Comparison of ENCODE assay signal across 31 cellular contexts in genomic region chr11:60927061-60927592, GRCh38. TPM values are rescaled to one million over a fixed set of nuclear protein-coding genes. Genes with fewer than 3 reads are reported as not detected.
"Had no signal": no experiment of that assay in that cellular context is flagged by ENCODE, and none has a peak within 500 bp of the region (broad histone marks: within the 10 kb centered on the region; RNA-seq: fewer than 3 reads in every experiment).

No MANE protein-coding gene starts in this region.

- DNase-seq: activated CD4-positive, alpha-beta T cell treated with anti-CD3 and anti-CD28 coated beads for 36 hours; activated CD4-positive, alpha-beta T cell treated with anti-CD3 and anti-CD28 coated beads, Interleukin-2, amount 50 U/mL, for 48 hours; activated CD4-positive, CD25-positive, alpha-beta regulatory T cell; activated CD8-positive, alpha-beta memory T cell treated with anti-CD3 and anti-CD28 coated beads for 24 hours; activated effector memory CD4-positive, alpha-beta T cell treated with Interleukin-2 at 50 U/mL for 16 hours; activated naive CD4-positive, alpha-beta T cell treated with anti-CD3 and anti-CD28 coated beads for 36 hours; activated naive CD8-positive, alpha-beta T cell treated with anti-CD3 and anti-CD28 coated beads, Interleukin-2, amount 10 ng/mL, durations not matched to agents 7 days and 5 days; brain microvascular endothelial cell; cortex of kidney; effector memory CD8-positive, alpha-beta T cell; heart left ventricle; immature natural killer cell; kidney; left colon; mammary epithelial cell; naive B cell; ovary; sigmoid colon; small intestine; stimulated activated CD4-positive, alpha-beta T cell treated with anti-CD3 and anti-CD28 coated beads, Interleukin-4, amount 100 ng/mL, for 24 hours; T-helper 1 cell had no signal

- H3K27ac Mint-ChIP-seq: activated CD4-positive, alpha-beta T cell treated with anti-CD3 and anti-CD28 coated beads for 36 hours; activated naive CD4-positive, alpha-beta T cell treated with anti-CD3 and anti-CD28 coated beads for 36 hours; activated naive CD8-positive, alpha-beta T cell treated with anti-CD3 and anti-CD28 coated beads, Interleukin-2, amount 10 ng/mL, durations not matched to agents 7 days and 5 days; effector memory CD8-positive, alpha-beta T cell; immature natural killer cell; mesothelial cell of epicardium; naive B cell; stimulated activated effector memory CD8-positive, alpha-beta T cell treated with anti-CD3 and anti-CD28 coated beads, Interleukin-12 subunit alpha, Interleukin-12 subunit beta, amount 100 ng/mL, for 72 hours; T-helper 2 cell treated with Interferon-gamma antibody and Interleukin-4, amounts not matched to agents 5 μg/mL and 100 μg/mL, for 36 hours had no signal

- H3K9me3 Mint-ChIP-seq: activated naive CD4-positive, alpha-beta T cell treated with anti-CD3 and anti-CD28 coated beads for 36 hours; activated naive CD8-positive, alpha-beta T cell treated with anti-CD3 and anti-CD28 coated beads, Interleukin-2, amount 10 ng/mL, durations not matched to agents 7 days and 5 days; effector memory CD8-positive, alpha-beta T cell; immature natural killer cell; mesothelial cell of epicardium; stimulated activated effector memory CD8-positive, alpha-beta T cell treated with anti-CD3 and anti-CD28 coated beads, Interleukin-12 subunit alpha, Interleukin-12 subunit beta, amount 100 ng/mL, for 72 hours; T-helper 2 cell treated with Interferon-gamma antibody and Interleukin-4, amounts not matched to agents 5 μg/mL and 100 μg/mL, for 36 hours had no signal

- ATAC-seq: activated CD4-positive, alpha-beta T cell treated with anti-CD3 and anti-CD28 coated beads for 36 hours; effector memory CD8-positive, alpha-beta T cell; heart left ventricle; left colon; psoas muscle; stimulated activated effector memory CD8-positive, alpha-beta T cell treated with anti-CD3 and anti-CD28 coated beads, Interleukin-12 subunit alpha, Interleukin-12 subunit beta, amount 100 ng/mL, for 72 hours had no signal

- H3K27ac ChIP-seq: ascending aorta, brain microvascular endothelial cell, heart left ventricle, neutrophil, ovary, psoas muscle, sigmoid colon, stomach, thyroid gland had no signal

- H3K27me3 ChIP-seq: ascending aorta, brain microvascular endothelial cell, ovary had no signal

- H3K4me3 Mint-ChIP-seq: activated CD4-positive, alpha-beta T cell treated with anti-CD3 and anti-CD28 coated beads for 36 hours; activated naive CD4-positive, alpha-beta T cell treated with anti-CD3 and anti-CD28 coated beads for 36 hours; activated naive CD8-positive, alpha-beta T cell treated with anti-CD3 and anti-CD28 coated beads, Interleukin-2, amount 10 ng/mL, durations not matched to agents 7 days and 5 days; effector memory CD8-positive, alpha-beta T cell; immature natural killer cell; mesothelial cell of epicardium; stimulated activated effector memory CD8-positive, alpha-beta T cell treated with anti-CD3 and anti-CD28 coated beads, Interleukin-12 subunit alpha, Interleukin-12 subunit beta, amount 100 ng/mL, for 72 hours; T-helper 2 cell treated with Interferon-gamma antibody and Interleukin-4, amounts not matched to agents 5 μg/mL and 100 μg/mL, for 36 hours had no signal

RNA-seq across cellular contexts. Expression of gene TMEM132A, which starts 2.9 kb away (rescaled TPM):
- polyA plus RNA-seq: immature natural killer cell had no signal

RNA-seq across cellular contexts. Expression of gene CD6, which starts 44.4 kb away (rescaled TPM):
- total RNA-seq: ascending aorta, fibroblast of lung, fibroblast of villous mesenchyme, mammary epithelial cell had no signal
- polyA plus RNA-seq: fibroblast of lung, mammary epithelial cell had no signal
